Comparison of ENCODE assay signal across 1 cellular context in the genomic region with DNA sequence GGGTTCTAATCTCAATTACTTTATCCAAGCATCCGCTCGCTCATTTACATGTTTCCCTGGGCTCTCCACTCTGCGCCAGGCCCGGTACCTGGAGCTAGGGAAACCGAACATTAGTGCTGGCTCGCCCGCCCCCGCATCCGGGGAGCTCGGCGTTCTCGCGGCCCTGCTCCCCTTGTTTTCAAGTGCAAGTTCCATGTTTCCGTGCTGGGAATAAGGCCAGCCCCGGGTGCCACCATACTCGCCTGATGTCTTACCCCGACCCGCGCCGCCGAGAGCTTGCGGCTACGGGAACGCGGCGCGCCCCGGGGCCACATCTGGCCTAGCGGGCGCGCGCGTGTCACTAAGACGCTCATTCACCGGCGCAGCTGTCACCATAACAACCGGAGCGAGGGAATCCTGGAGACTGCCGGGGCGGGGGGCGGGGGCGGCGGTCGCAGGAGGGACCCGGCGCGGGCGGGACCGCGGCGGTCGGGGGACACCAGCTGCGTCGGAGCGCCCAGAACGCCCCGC.
TF ChIP-seq lines count a peak whose summit lies in the region.

A gene with protein sequence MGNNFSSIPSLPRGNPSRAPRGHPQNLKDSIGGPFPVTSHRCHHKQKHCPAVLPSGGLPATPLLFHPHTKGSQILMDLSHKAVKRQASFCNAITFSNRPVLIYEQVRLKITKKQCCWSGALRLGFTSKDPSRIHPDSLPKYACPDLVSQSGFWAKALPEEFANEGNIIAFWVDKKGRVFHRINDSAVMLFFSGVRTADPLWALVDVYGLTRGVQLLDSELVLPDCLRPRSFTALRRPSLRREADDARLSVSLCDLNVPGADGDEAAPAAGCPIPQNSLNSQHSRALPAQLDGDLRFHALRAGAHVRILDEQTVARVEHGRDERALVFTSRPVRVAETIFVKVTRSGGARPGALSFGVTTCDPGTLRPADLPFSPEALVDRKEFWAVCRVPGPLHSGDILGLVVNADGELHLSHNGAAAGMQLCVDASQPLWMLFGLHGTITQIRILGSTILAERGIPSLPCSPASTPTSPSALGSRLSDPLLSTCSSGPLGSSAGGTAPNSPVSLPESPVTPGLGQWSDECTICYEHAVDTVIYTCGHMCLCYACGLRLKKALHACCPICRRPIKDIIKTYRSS (plus strand): TSS at position 344 of the 510 bp plus-strand sequence. CDS start 683 bp downstream, outside the sequence.

TF ChIP-seq in SK-N-SH treated with all-trans-retinoic acid at 6 μM for 48 hours, 23 proteins besides CTCF, POLR2A, EP300 and RAD21:
- TF ChIP-seq, protein P1, sequence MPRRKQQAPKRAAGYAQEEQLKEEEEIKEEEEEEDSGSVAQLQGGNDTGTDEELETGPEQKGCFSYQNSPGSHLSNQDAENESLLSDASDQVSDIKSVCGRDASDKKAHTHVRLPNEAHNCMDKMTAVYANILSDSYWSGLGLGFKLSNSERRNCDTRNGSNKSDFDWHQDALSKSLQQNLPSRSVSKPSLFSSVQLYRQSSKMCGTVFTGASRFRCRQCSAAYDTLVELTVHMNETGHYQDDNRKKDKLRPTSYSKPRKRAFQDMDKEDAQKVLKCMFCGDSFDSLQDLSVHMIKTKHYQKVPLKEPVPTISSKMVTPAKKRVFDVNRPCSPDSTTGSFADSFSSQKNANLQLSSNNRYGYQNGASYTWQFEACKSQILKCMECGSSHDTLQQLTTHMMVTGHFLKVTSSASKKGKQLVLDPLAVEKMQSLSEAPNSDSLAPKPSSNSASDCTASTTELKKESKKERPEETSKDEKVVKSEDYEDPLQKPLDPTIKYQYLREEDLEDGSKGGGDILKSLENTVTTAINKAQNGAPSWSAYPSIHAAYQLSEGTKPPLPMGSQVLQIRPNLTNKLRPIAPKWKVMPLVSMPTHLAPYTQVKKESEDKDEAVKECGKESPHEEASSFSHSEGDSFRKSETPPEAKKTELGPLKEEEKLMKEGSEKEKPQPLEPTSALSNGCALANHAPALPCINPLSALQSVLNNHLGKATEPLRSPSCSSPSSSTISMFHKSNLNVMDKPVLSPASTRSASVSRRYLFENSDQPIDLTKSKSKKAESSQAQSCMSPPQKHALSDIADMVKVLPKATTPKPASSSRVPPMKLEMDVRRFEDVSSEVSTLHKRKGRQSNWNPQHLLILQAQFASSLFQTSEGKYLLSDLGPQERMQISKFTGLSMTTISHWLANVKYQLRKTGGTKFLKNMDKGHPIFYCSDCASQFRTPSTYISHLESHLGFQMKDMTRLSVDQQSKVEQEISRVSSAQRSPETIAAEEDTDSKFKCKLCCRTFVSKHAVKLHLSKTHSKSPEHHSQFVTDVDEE (CRISPR knock-in tag; IDR thresholded peaks at IDR 0.05): no peak
- TF ChIP-seq CSDC2 (CRISPR knock-in tag; IDR thresholded peaks at IDR 0.05): no peak
- TF ChIP-seq TCF4 (CRISPR knock-in tag; IDR thresholded peaks at IDR 0.05; ENCODE audit: borderline replicate concordance): no peak
- no peak for TF ChIP-seq BACH2 (CRISPR knock-in tag; IDR thresholded peaks at IDR 0.05; ENCODE audit: borderline replicate concordance)
- no peak for TF ChIP-seq ISL1 (CRISPR knock-in tag; IDR thresholded peaks at IDR 0.05)
- TF ChIP-seq GLIS3 (CRISPR knock-in tag; IDR thresholded peaks at IDR 0.05): no peak
- TF ChIP-seq, protein P2, sequence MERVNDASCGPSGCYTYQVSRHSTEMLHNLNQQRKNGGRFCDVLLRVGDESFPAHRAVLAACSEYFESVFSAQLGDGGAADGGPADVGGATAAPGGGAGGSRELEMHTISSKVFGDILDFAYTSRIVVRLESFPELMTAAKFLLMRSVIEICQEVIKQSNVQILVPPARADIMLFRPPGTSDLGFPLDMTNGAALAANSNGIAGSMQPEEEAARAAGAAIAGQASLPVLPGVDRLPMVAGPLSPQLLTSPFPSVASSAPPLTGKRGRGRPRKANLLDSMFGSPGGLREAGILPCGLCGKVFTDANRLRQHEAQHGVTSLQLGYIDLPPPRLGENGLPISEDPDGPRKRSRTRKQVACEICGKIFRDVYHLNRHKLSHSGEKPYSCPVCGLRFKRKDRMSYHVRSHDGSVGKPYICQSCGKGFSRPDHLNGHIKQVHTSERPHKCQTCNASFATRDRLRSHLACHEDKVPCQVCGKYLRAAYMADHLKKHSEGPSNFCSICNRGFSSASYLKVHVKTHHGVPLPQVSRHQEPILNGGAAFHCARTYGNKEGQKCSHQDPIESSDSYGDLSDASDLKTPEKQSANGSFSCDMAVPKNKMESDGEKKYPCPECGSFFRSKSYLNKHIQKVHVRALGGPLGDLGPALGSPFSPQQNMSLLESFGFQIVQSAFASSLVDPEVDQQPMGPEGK (CRISPR knock-in tag; IDR thresholded peaks at IDR 0.05; ENCODE audit: borderline replicate concordance): no peak
- TF ChIP-seq ESRRG (CRISPR knock-in tag; IDR thresholded peaks at IDR 0.05): no peak
- TF ChIP-seq, protein P3, sequence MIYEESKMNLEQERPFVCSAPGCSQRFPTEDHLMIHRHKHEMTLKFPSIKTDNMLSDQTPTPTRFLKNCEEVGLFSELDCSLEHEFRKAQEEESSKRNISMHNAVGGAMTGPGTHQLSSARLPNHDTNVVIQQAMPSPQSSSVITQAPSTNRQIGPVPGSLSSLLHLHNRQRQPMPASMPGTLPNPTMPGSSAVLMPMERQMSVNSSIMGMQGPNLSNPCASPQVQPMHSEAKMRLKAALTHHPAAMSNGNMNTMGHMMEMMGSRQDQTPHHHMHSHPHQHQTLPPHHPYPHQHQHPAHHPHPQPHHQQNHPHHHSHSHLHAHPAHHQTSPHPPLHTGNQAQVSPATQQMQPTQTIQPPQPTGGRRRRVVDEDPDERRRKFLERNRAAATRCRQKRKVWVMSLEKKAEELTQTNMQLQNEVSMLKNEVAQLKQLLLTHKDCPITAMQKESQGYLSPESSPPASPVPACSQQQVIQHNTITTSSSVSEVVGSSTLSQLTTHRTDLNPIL (CRISPR knock-in tag; IDR thresholded peaks at IDR 0.05; ENCODE audit: low read depth): no peak
- TF ChIP-seq, protein P4, sequence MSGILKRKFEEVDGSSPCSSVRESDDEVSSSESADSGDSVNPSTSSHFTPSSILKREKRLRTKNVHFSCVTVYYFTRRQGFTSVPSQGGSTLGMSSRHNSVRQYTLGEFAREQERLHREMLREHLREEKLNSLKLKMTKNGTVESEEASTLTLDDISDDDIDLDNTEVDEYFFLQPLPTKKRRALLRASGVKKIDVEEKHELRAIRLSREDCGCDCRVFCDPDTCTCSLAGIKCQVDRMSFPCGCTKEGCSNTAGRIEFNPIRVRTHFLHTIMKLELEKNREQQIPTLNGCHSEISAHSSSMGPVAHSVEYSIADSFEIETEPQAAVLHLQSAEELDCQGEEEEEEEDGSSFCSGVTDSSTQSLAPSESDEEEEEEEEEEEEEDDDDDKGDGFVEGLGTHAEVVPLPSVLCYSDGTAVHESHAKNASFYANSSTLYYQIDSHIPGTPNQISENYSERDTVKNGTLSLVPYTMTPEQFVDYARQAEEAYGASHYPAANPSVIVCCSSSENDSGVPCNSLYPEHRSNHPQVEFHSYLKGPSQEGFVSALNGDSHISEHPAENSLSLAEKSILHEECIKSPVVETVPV (CRISPR knock-in tag; IDR thresholded peaks at IDR 0.05): no peak
- no peak for TF ChIP-seq ARNTL (CRISPR knock-in tag; IDR thresholded peaks at IDR 0.05; ENCODE audit: borderline replicate concordance, low read depth)
